8 cellular contexts compared by ENCODE assay signal in genomic region chrX:49053223-49054072, GRCh38. TPM values are rescaled to one million over a fixed set of nuclear protein-coding genes. Genes with fewer than 3 reads are reported as not detected.
DNase-seq lines count a peak whose midpoint lies in the region; ATAC-seq and TF ChIP-seq lines count a peak whose summit lies in the region.

No MANE protein-coding gene starts in this region.

- H3K9me3 ChIP-seq in naive thymus-derived CD4-positive, alpha-beta T cell (ENCODE audit: control insufficient read depth in 2 of 3, low read length in 3 of 3): no peaks in the 10 kb centered on the region

- CTCF ChIA-PET in naive thymus-derived CD4-positive, alpha-beta T cell (lab: Charles Lee): no interaction called here

- no peaks in the 10 kb centered on the region for H3K27me3 ChIP-seq in naive thymus-derived CD4-positive, alpha-beta T cell (ENCODE audit: control insufficient read depth in 2 of 2, insufficient read depth in 2 of 2, low read length in 2 of 2)

- peak overlapping the region; percentile 48 for H3K4me3 ChIP-seq in naive thymus-derived CD4-positive, alpha-beta T cell (ENCODE audit: low read length)

- H3K27ac ChIP-seq in naive thymus-derived CD4-positive, alpha-beta T cell (ENCODE audit: low read depth, low read length): peak overlapping the region; percentile 92

- H3K4me3 Mint-ChIP-seq in naive thymus-derived CD4-positive, alpha-beta T cell: peak overlapping the region; percentile 76 to 92 (median 88)

- TF ChIP-seq CTCF in GM20000 (IDR thresholded peaks at IDR 0.05; ENCODE audit: extremely low read depth, missing control alignments): no peak

- H3K4me1 Mint-ChIP-seq in naive thymus-derived CD4-positive, alpha-beta T cell: peaks cover 16 to 37% (median 30%) of the 10 kb centered on the region in 7 donors

- intact Hi-C loops in naive thymus-derived CD4-positive, alpha-beta T cell (cut with micrococcal nuclease): loop anchor here (1.0 to 2.0 kb wide), 4 partner anchors 10 to 26 kb away; partner anchors contain the start of genes TFE3 (in 2 of the 2), PRAF2 (in 1 of the 2) and WDR45 (in 1 of the 2)

- POLR2A ChIA-PET in naive thymus-derived CD4-positive, alpha-beta T cell (lab: Charles Lee): interaction anchor here (0.8 to 1.1 kb wide), 4 partner anchors 10 to 96 kb away, joined by 3 to 6 read pairs (median 4); partner anchors contain the start of genes OTUD5, PRAF2 and TFE3

- H3K36me3 Mint-ChIP-seq in naive thymus-derived CD4-positive, alpha-beta T cell: peaks cover 0 to 11% (median 0%) of the 10 kb centered on the region in 5 donors

- DNase-seq in Ammon's horn (ENCODE audit: low spot score) (peak; percentile 27), GM20000 (ENCODE audit: low spot score) (peak; percentile 74), NCI-H524 (lab: John Stamatoyannopoulos, UW) (peak; percentile 87 to 90), activated T-cell treated with anti-CD3 and anti-CD28 coated beads for 24 hours (ENCODE audit: low read depth) (peak; percentile 53), erythroblast (lab: John Stamatoyannopoulos, UW) (peak; percentile 51 to 59)
- DNase-seq in naive thymus-derived CD4-positive, alpha-beta T cell: peak; percentile 22 to 60 (median 51)
- peak; percentile 71 for DNase-seq in stimulated activated naive CD8-positive, alpha-beta T cell treated with anti-CD3 and anti-CD28 coated beads, Interleukin-15, Interleukin-2, amounts not matched to agents 100 U/mL and 50 U/mL, for 24 hours

- peaks cover 0 to 3% (median 0%) of the 10 kb centered on the region in 5 donors for H3K27me3 Mint-ChIP-seq in naive thymus-derived CD4-positive, alpha-beta T cell

- no peaks in the 10 kb centered on the region for H3K36me3 ChIP-seq in naive thymus-derived CD4-positive, alpha-beta T cell (ENCODE audit: control insufficient read depth in 2 of 3, insufficient read depth in 3 of 3, low read length in 3 of 3)

- TF ChIP-seq POLR2A in erythroblast (IDR thresholded peaks at IDR 0.05; ENCODE audit: low read length): no peak

- ATAC-seq in naive thymus-derived CD4-positive, alpha-beta T cell: peak; percentile 91
- ATAC-seq in stimulated activated naive CD8-positive, alpha-beta T cell treated with anti-CD3 and anti-CD28 coated beads, Interleukin-15, Interleukin-2, amounts not matched to agents 100 U/mL and 50 U/mL, for 24 hours: peak; percentile 79
- no peak for ATAC-seq in HG03135 (IDR thresholded peaks at IDR 0.05; ENCODE audit: unreplicated experiment)

- peak overlapping the region; percentile 86 to 96 (median 93) for H3K27ac Mint-ChIP-seq in naive thymus-derived CD4-positive, alpha-beta T cell

- H3K9me3 Mint-ChIP-seq in naive thymus-derived CD4-positive, alpha-beta T cell: peaks cover 0 to 4% (median 0%) of the 10 kb centered on the region in 11 donors

- H3K4me1 ChIP-seq in naive thymus-derived CD4-positive, alpha-beta T cell (ENCODE audit: control insufficient read depth in 2 of 2, insufficient read depth in 2 of 2, low read length in 2 of 2): peaks cover 8% of the 10 kb centered on the region in 2 donors

RNA-seq across cellular contexts. Expression of gene CCDC120, which starts 5.4 kb away (rescaled TPM):
- 10 to 100 TPM in 4 of 5 experiments, 1 to 10 TPM in 1; 7.6 to 15.1 (median 11.3) TPM for total RNA-seq in naive thymus-derived CD4-positive, alpha-beta T cell
- polyA plus RNA-seq in naive thymus-derived CD4-positive, alpha-beta T cell: 1 to 10 TPM; 1.3 to 1.6 TPM

RNA-seq across cellular contexts. Expression of gene TFE3, which starts 10.3 kb away (rescaled TPM):
- 10 to 100 TPM; 26.2 to 54.2 (median 30.5) TPM for total RNA-seq in naive thymus-derived CD4-positive, alpha-beta T cell
- polyA plus RNA-seq in naive thymus-derived CD4-positive, alpha-beta T cell: 1 to 10 TPM; 2.2 to 4.3 TPM

RNA-seq across cellular contexts. Expression of gene PRAF2, which starts 20.4 kb away (rescaled TPM):
- 10 to 100 TPM; 15.9 to 28.3 (median 20.4) TPM for total RNA-seq in naive thymus-derived CD4-positive, alpha-beta T cell
- polyA plus RNA-seq in naive thymus-derived CD4-positive, alpha-beta T cell: 10 to 100 TPM; 46.1 to 56.4 TPM

RNA-seq across cellular contexts. Expression of gene WDR45, which starts 26.2 kb away (rescaled TPM):
- total RNA-seq in naive thymus-derived CD4-positive, alpha-beta T cell: 100 to 1,000 TPM in 2 of 5 experiments, 10 to 100 TPM in 3; 51.4 to 115 (median 80.0) TPM
- 10 to 100 TPM; 38.3 to 54.2 TPM for polyA plus RNA-seq in naive thymus-derived CD4-positive, alpha-beta T cell

RNA-seq across cellular contexts. Expression of gene GRIPAP1, which starts 51.4 kb away (rescaled TPM):
- 100 to 1,000 TPM; 103 to 108 (median 105) TPM for total RNA-seq in naive thymus-derived CD4-positive, alpha-beta T cell
- polyA plus RNA-seq in naive thymus-derived CD4-positive, alpha-beta T cell: 10 to 100 TPM; 13.6 to 24.9 TPM

Comparison
In these comparisons a context has a peak if more than half of its experiments do, and no peak if none do; other contexts are left out.
1. DNase-seq: peak in every context shown above with its lines; median percentile 88 in NCI-H524; 74 in GM20000; 71 in stimulated activated naive CD8-positive, alpha-beta T cell treated with anti-CD3 and anti-CD28 coated beads, Interleukin-15, Interleukin-2, amounts not matched to agents 100 U/mL and 50 U/mL, for 24 hours; 55 in erythroblast; 53 in activated T-cell treated with anti-CD3 and anti-CD28 coated beads for 24 hours; 51 in naive thymus-derived CD4-positive, alpha-beta T cell; 27 in Ammon's horn.